ENCODE assay signal across 1 cellular context in genomic region chr9:135513351-135513846, GRCh38.
TF ChIP-seq lines count a peak whose summit lies in the region.

No MANE protein-coding gene starts in this region.

TF ChIP-seq in H1, 55 proteins besides CTCF, POLR2A, EP300 and RAD21:
- no peak for TF ChIP-seq E2F6 (IDR thresholded peaks at IDR 0.05)
- no peak for TF ChIP-seq FOSL1 (IDR thresholded peaks at IDR 0.05; ENCODE audit: insufficient read depth, low read depth, low read length)
- TF ChIP-seq RBBP5 (IDR thresholded peaks at IDR 0.05; ENCODE audit: borderline replicate concordance, low read depth, low read length) = no peak
- no peak for TF ChIP-seq SUZ12 (IDR thresholded peaks at IDR 0.05; ENCODE audit: low read length)
- TF ChIP-seq SP4 (IDR thresholded peaks at IDR 0.05; ENCODE audit: low read length) = no peak
- no peak for TF ChIP-seq CBX5 (IDR thresholded peaks at IDR 0.05; ENCODE audit: low read depth, low read length)
- TF ChIP-seq SIX5 (IDR thresholded peaks at IDR 0.05; ENCODE audit: low read depth, low read length) = no peak
- no peak for TF ChIP-seq CHD1 (IDR thresholded peaks at IDR 0.05; ENCODE audit: low read depth, low read length)
- TF ChIP-seq EGR1 (IDR thresholded peaks at IDR 0.05; ENCODE audit: borderline replicate concordance, low read depth, low read length) = no peak
- TF ChIP-seq TCF12 (IDR thresholded peaks at IDR 0.05; ENCODE audit: low read depth, low read length) = no peak
- no peak for TF ChIP-seq GABPA (IDR thresholded peaks at IDR 0.05; ENCODE audit: borderline replicate concordance, insufficient read depth, low read length)
- TF ChIP-seq CHD7 (IDR thresholded peaks at IDR 0.05; ENCODE audit: insufficient replicate concordance, low read length) = no peak
